1 cellular context compared by ENCODE assay signal in genomic region chr21:28899220-28899619, GRCh38.
TF ChIP-seq lines count a peak whose summit lies in the region.

No MANE protein-coding gene starts in this region.

TF ChIP-seq in GM23338, 12 proteins besides CTCF, POLR2A, EP300 and RAD21 (continued from another document):
- TF ChIP-seq, protein P1, sequence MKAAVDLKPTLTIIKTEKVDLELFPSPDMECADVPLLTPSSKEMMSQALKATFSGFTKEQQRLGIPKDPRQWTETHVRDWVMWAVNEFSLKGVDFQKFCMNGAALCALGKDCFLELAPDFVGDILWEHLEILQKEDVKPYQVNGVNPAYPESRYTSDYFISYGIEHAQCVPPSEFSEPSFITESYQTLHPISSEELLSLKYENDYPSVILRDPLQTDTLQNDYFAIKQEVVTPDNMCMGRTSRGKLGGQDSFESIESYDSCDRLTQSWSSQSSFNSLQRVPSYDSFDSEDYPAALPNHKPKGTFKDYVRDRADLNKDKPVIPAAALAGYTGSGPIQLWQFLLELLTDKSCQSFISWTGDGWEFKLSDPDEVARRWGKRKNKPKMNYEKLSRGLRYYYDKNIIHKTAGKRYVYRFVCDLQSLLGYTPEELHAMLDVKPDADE (IDR thresholded peaks at IDR 0.05), result no peak
- no peak for TF ChIP-seq NANOG (IDR thresholded peaks at IDR 0.05; ENCODE audit: borderline replicate concordance)
- no peak for TF ChIP-seq ZNF331 (CRISPR knock-in tag; IDR thresholded peaks at IDR 0.05; ENCODE audit: low read depth)
- no peak for TF ChIP-seq CREB1 (CRISPR knock-in tag; IDR thresholded peaks at IDR 0.05; ENCODE audit: low read depth)
